In the genomic region with DNA sequence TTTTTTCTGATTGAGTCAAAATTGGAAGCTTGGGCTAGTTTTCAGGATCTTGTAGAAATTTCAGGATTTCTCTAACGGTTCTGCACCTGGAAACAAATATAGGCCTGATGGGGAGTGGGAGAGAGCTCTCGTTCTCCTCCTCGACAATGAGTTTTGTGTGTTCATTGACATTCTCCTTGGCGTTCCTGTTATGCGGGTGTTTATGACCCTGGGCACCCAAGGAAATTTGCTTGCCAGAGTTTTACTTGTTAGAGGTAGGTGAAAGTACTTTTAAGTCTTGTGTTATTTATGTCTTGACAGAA, we compare ENCODE assay signal across 10 cellular contexts. TPM values are rescaled to one million over a fixed set of nuclear protein-coding genes. Genes with fewer than 3 reads are reported as not detected.
A peak's percentile ranks its signal among the peaks of the same experiment; 100 is the strongest.
DNase-seq lines count a peak whose midpoint lies in the region; ATAC-seq and TF ChIP-seq lines count a peak whose summit lies in the region.
"Had no signal": no experiment of that assay in that cellular context is flagged by ENCODE, and none has a peak within 500 bp of the region (broad histone marks: within the 10 kb centered on the region; RNA-seq: fewer than 3 reads in every experiment).

No MANE protein-coding gene starts in this region.

- H3K27me3 ChIP-seq in adrenal gland (no peaks in the 10 kb centered on the region), right lobe of liver (no peaks in the 10 kb centered on the region), thoracic aorta (replicated peaks; ENCODE audit: insufficient read depth) (no peaks in the 10 kb centered on the region)

- H3K36me3 ChIP-seq in adrenal gland (replicated peaks in 1 of 2) (no peaks in the 10 kb centered on the region), right lobe of liver (no peaks in the 10 kb centered on the region), thoracic aorta (no peaks in the 10 kb centered on the region)

- TF ChIP-seq POLR2A in adrenal gland (IDR thresholded peaks at IDR 0.05): no peak
- TF ChIP-seq POLR2A in right lobe of liver (IDR thresholded peaks at IDR 0.05): no peak

- no peaks in the 10 kb centered on the region for H3K9me3 Mint-ChIP-seq in activated CD4-positive, alpha-beta T cell treated with anti-CD3 and anti-CD28 coated beads, Interleukin-2, amount 10 ng/mL, durations not matched to agents 7 days and 5 days
- H3K9me3 Mint-ChIP-seq: CD14-positive monocyte had no signal

- H3K4me1 ChIP-seq in adrenal gland (replicated peaks in 1 of 2) (peaks cover 60 to 65% of the 10 kb centered on the region in 2 donors), right lobe of liver (peaks cover 0 to 40% (median 13%) of the 10 kb centered on the region in 4 donors), thoracic aorta (ENCODE audit: control insufficient read depth in 1 of 2, low read depth in 2 of 2) (peaks cover 25 to 69% of the 10 kb centered on the region in 2 donors)

- peak overlapping the region in 2 of 4 donors; percentile 15 to 69 for H3K4me3 ChIP-seq in adrenal gland
- peak overlapping the region; percentile 87 to 96 (median 92) for H3K4me3 ChIP-seq in right lobe of liver
- H3K4me3 ChIP-seq in thoracic aorta: peak overlapping the region; percentile 95

- H3K27ac ChIP-seq in adrenal gland (peak overlapping the region in 3 of 5 donors; percentile 71 to 97 (median 93)), right lobe of liver (peak overlapping the region in 1 of 3 donors; percentile 97), thoracic aorta (peak overlapping the region in 1 of 2 donors; percentile 89)

- TF ChIP-seq CTCF in adrenal gland (IDR thresholded peaks at IDR 0.05): no peak
- TF ChIP-seq CTCF in right lobe of liver (IDR thresholded peaks at IDR 0.05): no peak
- TF ChIP-seq CTCF in thoracic aorta (IDR thresholded peaks at IDR 0.05): no peak

- H3K36me3 Mint-ChIP-seq in activated CD4-positive, alpha-beta T cell treated with anti-CD3 and anti-CD28 coated beads, Interleukin-2, amount 10 ng/mL, durations not matched to agents 7 days and 5 days (ENCODE audit: low read depth): peaks cover 19% of the 10 kb centered on the region

- H3K27ac Mint-ChIP-seq in activated CD4-positive, alpha-beta T cell treated with anti-CD3 and anti-CD28 coated beads, Interleukin-2, amount 10 ng/mL, durations not matched to agents 7 days and 5 days: peak overlapping the region; percentile 95

- WGBS in adrenal gland, 4 donors: 8 to 28% (median 16%) methylated on average over 5 of the region's 5 CpGs
- WGBS in right lobe of liver (ENCODE audit: insufficient coverage, low coverage, low lambda C conversion rate, missing lambda C conversion rate): 1% methylated on average over 5 of the region's 5 CpGs

- POLR2A ChIA-PET in activated CD4-positive, alpha-beta T cell treated with anti-CD3 and anti-CD28 coated beads, Interleukin-2, amount 10 ng/mL, durations not matched to agents 7 days and 5 days (lab: Charles Lee): no interaction called here

- peak overlapping the region; percentile 95 for H3K4me3 Mint-ChIP-seq in activated CD4-positive, alpha-beta T cell treated with anti-CD3 and anti-CD28 coated beads, Interleukin-2, amount 10 ng/mL, durations not matched to agents 7 days and 5 days

- CTCF ChIA-PET in activated CD4-positive, alpha-beta T cell treated with anti-CD3 and anti-CD28 coated beads, Interleukin-2, amount 10 ng/mL, durations not matched to agents 7 days and 5 days (lab: Charles Lee): interaction anchor here (0.6 to 1.4 kb wide), 3 partner anchors 16 to 123 kb away, joined by 3 to 4 read pairs (median 3); no protein-coding TSS in a partner anchor

- H3K9me3 ChIP-seq in adrenal gland (replicated peaks in 1 of 3): no peaks in the 10 kb centered on the region
- no peaks in the 10 kb centered on the region for H3K9me3 ChIP-seq in right lobe of liver
- H3K9me3 ChIP-seq in thoracic aorta: no peaks in the 10 kb centered on the region

- H3K4me1 Mint-ChIP-seq in activated CD4-positive, alpha-beta T cell treated with anti-CD3 and anti-CD28 coated beads, Interleukin-2, amount 10 ng/mL, durations not matched to agents 7 days and 5 days: peaks cover 70% of the 10 kb centered on the region

- no peak for ATAC-seq in right lobe of liver
- ATAC-seq in thoracic aorta (ENCODE audit: insufficient number of reproducible peaks, low FRiP score, low read depth): no peak

- intact Hi-C loops in adrenal gland (cut with DNase I): no loop called here
- intact Hi-C loops in right lobe of liver (cut with DNase I): no loop called here

- H3K27me3 Mint-ChIP-seq in activated CD4-positive, alpha-beta T cell treated with anti-CD3 and anti-CD28 coated beads, Interleukin-2, amount 10 ng/mL, durations not matched to agents 7 days and 5 days: no peaks in the 10 kb centered on the region

- DNase-seq in activated CD4-positive, alpha-beta T cell treated with anti-CD3 and anti-CD28 coated beads, Interleukin-2, amount 10 ng/mL, durations not matched to agents 7 days and 5 days: no peak
- no peak for DNase-seq in activated CD4-positive, alpha-beta T cell treated with anti-CD3 and anti-CD28 coated beads, Interleukin-2, amount 50 U/mL, for 1 hour
- DNase-seq in adrenal gland (no peak), right lobe of liver (no peak), thoracic aorta (ENCODE audit: low spot score) (no peak), GM03348 (ENCODE audit: low spot score) (no peak), cerebellum (ENCODE audit: low spot score) (no peak), hepatic stellate cell (ENCODE audit: low spot score) (no peak)
- DNase-seq: NCI-H1417 treated with DMSO at 0.1 percent for 48 hours had no signal

RNA-seq across cellular contexts. Expression of a gene that starts 2.2 kb away (rescaled TPM):
- 100 to 1,000 TPM; 110 TPM for total RNA-seq in activated CD4-positive, alpha-beta T cell treated with anti-CD3 and anti-CD28 coated beads, Interleukin-2, amount 10 ng/mL, durations not matched to agents 7 days and 5 days
- total RNA-seq in adrenal gland (10 to 100 TPM; 26.4 to 75.1 (median 51.8) TPM), right lobe of liver (10 to 100 TPM; 18.9 to 41.8 (median 26.0) TPM), thoracic aorta (100 to 1,000 TPM in 1 of 2 donors, 10 to 100 TPM in 1; 74.5 to 135 TPM), cerebellum (78.8 TPM)
- 10 to 100 TPM; 19.9 to 59.3 (median 43.6) TPM for polyA plus RNA-seq in adrenal gland
